In the genomic region with DNA sequence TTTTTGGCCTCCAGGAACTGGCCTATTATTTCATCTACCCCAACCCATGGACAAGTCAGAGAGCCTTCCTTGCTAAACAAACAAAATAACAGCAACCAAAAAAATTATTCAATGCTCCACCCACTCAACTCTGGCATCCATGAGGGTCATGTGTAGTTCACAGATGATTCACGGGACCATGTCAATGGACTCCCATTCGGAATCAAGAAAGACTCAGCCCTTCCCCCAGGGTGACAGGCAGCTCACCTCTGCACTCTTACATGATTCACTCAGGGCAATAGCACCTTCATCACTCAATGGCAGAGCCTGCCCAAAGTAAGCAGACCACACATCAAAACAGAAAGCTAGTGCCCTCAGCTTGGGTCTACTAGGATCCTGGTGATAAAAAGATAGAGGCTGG, we compare ENCODE assay signal across 19 cellular contexts. TPM values are rescaled to one million over a fixed set of nuclear protein-coding genes. Genes with fewer than 3 reads are reported as not detected.
DNase-seq lines count a peak whose midpoint lies in the region; ATAC-seq and TF ChIP-seq lines count a peak whose summit lies in the region.
"Had no signal": no experiment of that assay in that cellular context is flagged by ENCODE, and none has a peak within 500 bp of the region (broad histone marks: within the 10 kb centered on the region; RNA-seq: fewer than 3 reads in every experiment).

No MANE protein-coding gene starts in this region.

- peaks cover 12% of the 10 kb centered on the region for H3K4me1 ChIP-seq in HUES6 (ENCODE audit: control insufficient read depth, insufficient read depth, low read length)
- peaks cover 40% of the 10 kb centered on the region for H3K4me1 ChIP-seq in foreskin keratinocyte
- no peaks in the 10 kb centered on the region for H3K4me1 ChIP-seq in aorta (ENCODE audit: control insufficient read depth in 1 of 2, insufficient read depth in 2 of 2, low read length in 2 of 2)
- H3K4me1 ChIP-seq: pancreas had no signal

- H3K27me3 ChIP-seq in HUES6 (ENCODE audit: control insufficient read depth, insufficient read depth, low read length) (no peaks in the 10 kb centered on the region), foreskin keratinocyte (no peaks in the 10 kb centered on the region), aorta (ENCODE audit: control insufficient read depth in 1 of 2, insufficient read depth in 2 of 2, low read length in 1 of 2) (no peaks in the 10 kb centered on the region)
- H3K27me3 ChIP-seq: pancreas had no signal

- H3K4me1 Mint-ChIP-seq in WTC11: peaks cover 18% of the 10 kb centered on the region
- H3K4me1 Mint-ChIP-seq in type B pancreatic cell (ENCODE audit: unreplicated experiment): peaks cover 15% of the 10 kb centered on the region
- H3K4me1 Mint-ChIP-seq: T-helper 17 cell had no signal

- H3K36me3 Mint-ChIP-seq in WTC11 (no peaks in the 10 kb centered on the region), type B pancreatic cell (no peaks in the 10 kb centered on the region)

- intact Hi-C loops in aorta (cut with DNase I): no loop called here

- no peak overlapping the region for H3K4me3 ChIP-seq in HUES6 (ENCODE audit: low read depth, low read length)
- no peak overlapping the region for H3K4me3 ChIP-seq in aorta (ENCODE audit: low read length in 2 of 2)
- H3K4me3 ChIP-seq: GM12878, pancreas had no signal

- peak overlapping the region; percentile 50; the same call in 1 of the 2 replicates for H3K27ac ChIP-seq in HUES6 (ENCODE audit: low read depth, low read length)
- no peak overlapping the region for H3K27ac ChIP-seq in foreskin keratinocyte
- no peak overlapping the region for H3K27ac ChIP-seq in aorta (ENCODE audit: low read depth in 1 of 2, low read length in 2 of 2)
- H3K27ac ChIP-seq: pancreas had no signal

- WGBS in aorta, 2 donors: 69 to 70% methylated on average over 2 of the region's 2 CpGs

- H3K9me3 ChIP-seq in HUES6 (ENCODE audit: control insufficient read depth, insufficient read depth, low read depth, low read length): no peaks in the 10 kb centered on the region
- no peaks in the 10 kb centered on the region for H3K9me3 ChIP-seq in aorta (ENCODE audit: control insufficient read depth, low read length)
- H3K9me3 ChIP-seq: pancreas had no signal

- H3K9me3 Mint-ChIP-seq in WTC11 (peaks cover 4% of the 10 kb centered on the region), type B pancreatic cell (peaks cover 8% of the 10 kb centered on the region)

- no peak overlapping the region for H3K9ac ChIP-seq in HUES6 (ENCODE audit: low read length)

- no peak for TF ChIP-seq CTCF in WTC11 (IDR thresholded peaks at IDR 0.05)
- no peak for TF ChIP-seq CTCF in foreskin keratinocyte (conservative IDR thresholded peaks at IDR 0.05)
- TF ChIP-seq CTCF in type B pancreatic cell (conservative IDR thresholded peaks at IDR 0.05): no peak

- no peaks in the 10 kb centered on the region for H3K27me3 Mint-ChIP-seq in WTC11 (ENCODE audit: low read depth)
- H3K27me3 Mint-ChIP-seq in type B pancreatic cell: no peaks in the 10 kb centered on the region

- POLR2A ChIA-PET in WTC11 (lab: Charles Lee): interaction anchor here (1.0 kb wide), 1 partner anchor 185 kb away, joined by 3 read pairs; no protein-coding TSS in a partner anchor

- CTCF ChIA-PET in WTC11 (lab: Charles Lee): interaction anchor here (1.7 kb wide), 1 partner anchor 72 kb away, joined by 5 read pairs; no protein-coding TSS in a partner anchor

- H3K27ac Mint-ChIP-seq in WTC11: peak overlapping the region; percentile 21; the same call in 1 of the 2 replicates
- peak overlapping the region; percentile 98 for H3K27ac Mint-ChIP-seq in type B pancreatic cell
- H3K27ac Mint-ChIP-seq: T-helper 17 cell had no signal

- H3K36me3 ChIP-seq in HUES6 (ENCODE audit: control insufficient read depth, insufficient read depth, low read length) (no peaks in the 10 kb centered on the region), aorta (ENCODE audit: control insufficient read depth in 1 of 2, insufficient read depth in 2 of 2, low read length in 1 of 2) (no peaks in the 10 kb centered on the region)
- H3K36me3 ChIP-seq: pancreas had no signal

- DNase-seq in WTC11 (ENCODE audit: low spot score) (no peak), foreskin keratinocyte (peak in 1 of 2 donors; percentile 71), type B pancreatic cell (ENCODE audit: extremely low spot score, unreplicated experiment) (no peak), aorta (no peak), midbrain (lab: John Stamatoyannopoulos, UW) (no peak), NCI-H146 (lab: John Stamatoyannopoulos, UW) (no peak)
- DNase-seq: activated CD4-positive, alpha-beta T cell treated with anti-CD3 and anti-CD28 coated beads for 4 hours; activated T-cell treated with anti-CD3 and anti-CD28 coated beads, Interleukin-2, amount 50 U/mL, for 1 hour; C1 segment of cervical spinal cord; cortex of kidney; NCI-H1694 treated with DMSO at 0.1 percent for 48 hours; NCI-H510A treated with DMSO at 0.1 percent for 48 hours; pancreas; T-helper 17 cell had no signal

- no peak overlapping the region for H3K4me3 Mint-ChIP-seq in WTC11
- H3K4me3 Mint-ChIP-seq in type B pancreatic cell: peak overlapping the region; percentile 39
- H3K4me3 Mint-ChIP-seq: T-helper 17 cell had no signal

- ATAC-seq in WTC11 (no peak), foreskin keratinocyte (peak; percentile 80), GM19324 (IDR thresholded peaks at IDR 0.05; ENCODE audit: low FRiP score, unreplicated experiment) (no peak), aorta (ENCODE audit: low FRiP score) (no peak)
- ATAC-seq: GM12878, T-helper 17 cell had no signal

TF ChIP-seq in WTC11, 78 proteins besides CTCF, POLR2A, EP300 and RAD21:
- TF ChIP-seq ZNF232 (CRISPR knock-in tag; IDR thresholded peaks at IDR 0.05): no peak
- TF ChIP-seq, protein P1, sequence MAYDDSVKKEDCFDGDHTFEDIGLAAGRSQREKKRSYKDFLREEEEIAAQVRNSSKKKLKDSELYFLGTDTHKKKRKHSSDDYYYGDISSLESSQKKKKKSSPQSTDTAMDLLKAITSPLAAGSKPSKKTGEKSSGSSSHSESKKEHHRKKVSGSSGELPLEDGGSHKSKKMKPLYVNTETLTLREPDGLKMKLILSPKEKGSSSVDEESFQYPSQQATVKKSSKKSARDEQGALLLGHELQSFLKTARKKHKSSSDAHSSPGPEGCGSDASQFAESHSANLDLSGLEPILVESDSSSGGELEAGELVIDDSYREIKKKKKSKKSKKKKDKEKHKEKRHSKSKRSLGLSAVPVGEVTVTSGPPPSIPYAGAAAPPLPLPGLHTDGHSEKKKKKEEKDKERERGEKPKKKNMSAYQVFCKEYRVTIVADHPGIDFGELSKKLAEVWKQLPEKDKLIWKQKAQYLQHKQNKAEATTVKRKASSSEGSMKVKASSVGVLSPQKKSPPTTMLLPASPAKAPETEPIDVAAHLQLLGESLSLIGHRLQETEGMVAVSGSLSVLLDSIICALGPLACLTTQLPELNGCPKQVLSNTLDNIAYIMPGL (CRISPR knock-in tag; IDR thresholded peaks at IDR 0.05): no peak

RNA-seq across cellular contexts. Expression of a gene that starts 14.3 kb away (rescaled TPM):
- 0.11 TPM in 1 of 3 replicates, not detected in the others for total RNA-seq in WTC11 (2021)
- total RNA-seq in foreskin keratinocyte: 2.4 and 4.0 TPM in 2 replicates
- 0.79 and 1.7 TPM in 2 replicates for polyA plus RNA-seq in foreskin keratinocyte
- 102 and 382 TPM in 2 replicates for total RNA-seq in type B pancreatic cell (ENCODE audit: low replicate concordance)
- total RNA-seq in aorta: not detected
- polyA plus RNA-seq in aorta: under 1 TPM; 0.18 to 0.25 TPM
- total RNA-seq: fibroblast of villous mesenchyme, mononuclear cell, T-helper 17 cell had no signal

Comparison
In these comparisons a context has a peak if more than half of its experiments do, and no peak if none do; other contexts are left out.
1. RNA of a gene that starts 14.3 kb away (total RNA-seq): 102 to 382 TPM in type B pancreatic cell; 2.4 to 4.0 TPM in foreskin keratinocyte, 0.11 TPM in WTC11 and not detected in aorta; every median in the first group is over 10 times any median in the second.